In the genomic region with DNA sequence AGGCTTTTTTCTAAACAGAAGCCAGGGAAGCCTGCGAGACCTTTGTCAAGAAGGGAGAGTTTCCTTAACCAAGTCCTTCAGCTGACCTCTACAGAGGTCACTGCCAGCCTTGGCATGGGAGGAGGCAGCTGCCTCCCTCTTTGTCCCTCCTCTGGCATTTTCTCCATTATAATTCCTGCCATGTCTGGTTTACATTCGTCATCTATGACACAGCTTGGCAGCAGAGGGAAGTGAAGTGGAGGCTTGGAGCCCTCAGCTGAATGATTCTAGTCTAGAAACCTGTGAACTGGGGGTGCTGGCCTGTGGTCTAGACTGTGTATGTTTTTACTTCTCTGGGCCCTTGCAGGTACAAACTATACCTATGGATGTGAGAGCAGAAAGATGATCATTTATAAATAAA, we compare ENCODE assay signal across 30 cellular contexts. TPM values are rescaled to one million over a fixed set of nuclear protein-coding genes. Genes with fewer than 3 reads are reported as not detected.
DNase-seq lines count a peak whose midpoint lies in the region; ATAC-seq and TF ChIP-seq lines count a peak whose summit lies in the region.
"Had no signal": no experiment of that assay in that cellular context is flagged by ENCODE, and none has a peak within 500 bp of the region (broad histone marks: within the 10 kb centered on the region; RNA-seq: fewer than 3 reads in every experiment).

No MANE protein-coding gene starts in this region.

- H3K9me3 ChIP-seq in osteoblast (ENCODE audit: low read depth, low read length), result no peaks in the 10 kb centered on the region
- H3K9me3 ChIP-seq: HAP-1, left ventricle myocardium inferior, Peyer's patch had no signal

- H3K36me3 ChIP-seq in mesendoderm (ENCODE audit: control insufficient read depth, insufficient read depth, low read length) (peaks cover 21% of the 10 kb centered on the region), osteoblast (ENCODE audit: insufficient read depth, low read length) (no peaks in the 10 kb centered on the region)
- H3K36me3 ChIP-seq: HAP-1, left ventricle myocardium inferior had no signal

- H3K4me2 ChIP-seq in mesendoderm (ENCODE audit: low read length), result no peak overlapping the region
- H3K4me2 ChIP-seq in osteoblast (ENCODE audit: insufficient read depth, low read length), result no peak overlapping the region

- no peaks in the 10 kb centered on the region for H4K20me1 ChIP-seq in osteoblast (ENCODE audit: insufficient read depth, low read length)

- H3K18ac ChIP-seq in mesendoderm (ENCODE audit: low read length), result no peak overlapping the region

- H3K27me3 ChIP-seq in mesendoderm (ENCODE audit: insufficient read depth, low read length, poor library complexity) (no peaks in the 10 kb centered on the region), osteoblast (ENCODE audit: insufficient read depth, low read length) (no peaks in the 10 kb centered on the region)
- H3K27me3 ChIP-seq: Peyer's patch had no signal

- no CpG with 5 or more reads among the region's 2 CpGs for WGBS in mesendoderm (ENCODE audit: extremely low coverage, insufficient coverage, low lambda C conversion rate)

- H3K4me3 ChIP-seq in mesendoderm (ENCODE audit: low read length), result no peak overlapping the region
- no peak overlapping the region for H3K4me3 ChIP-seq in osteoblast (ENCODE audit: insufficient read depth, low read length)
- H3K4me3 ChIP-seq: dorsolateral prefrontal cortex, HAP-1, left ventricle myocardium inferior, Peyer's patch had no signal

- no peak for TF ChIP-seq CTCF in osteoblast (IDR thresholded peaks at IDR 0.05; ENCODE audit: extremely low read depth, low read depth, low read length)

- DNase-seq in Daoy (ENCODE audit: low read depth) (peak; percentile 38), M059J (ENCODE audit: low read depth) (peak; percentile 72), epithelial cell of prostate (ENCODE audit: low read depth, low spot score) (no peak), mesendoderm (no peak), osteoblast (ENCODE audit: insufficient read length, low spot score, missing footprints) (no peak), NCI-H1048 (lab: John Stamatoyannopoulos, UW) (no peak), OCI-M1 (lab: John Stamatoyannopoulos, UW) (no peak)
- DNase-seq: activated CD4-positive, alpha-beta T cell treated with anti-CD3 and anti-CD28 coated beads for 48 hours; activated naive CD4-positive, alpha-beta T cell treated with anti-CD3 and anti-CD28 coated beads, Interleukin-2, amount 50 U/mL, for 16 hours; amniotic stem cell; CD4-positive, alpha-beta memory T cell; dorsolateral prefrontal cortex; glutamatergic neuron; left ventricle myocardium inferior; midbrain; natural killer cell; NCI-H1105; NCI-H1930; NCI-H526 treated with DMSO at 0.1 percent for 48 hours; occipital lobe; Peyer's patch; SIG-M5; SW 1271; T-helper 9 cell; trophoblast cell had no signal

- no peak overlapping the region for H2BK15ac ChIP-seq in mesendoderm (replicated peaks; ENCODE audit: low read depth)

- no peak overlapping the region for H2BK5ac ChIP-seq in mesendoderm (ENCODE audit: low read length)

- H3K4ac ChIP-seq in mesendoderm (ENCODE audit: low read depth, low read length), result no peak overlapping the region

- H2AFZ ChIP-seq in osteoblast (ENCODE audit: low read length), result no peak overlapping the region

- H2AK5ac ChIP-seq in mesendoderm (ENCODE audit: low read length), result peak overlapping the region; percentile 79

- H4K5ac ChIP-seq in mesendoderm (ENCODE audit: low read length), result no peak overlapping the region

- H3K79me2 ChIP-seq in mesendoderm (ENCODE audit: control insufficient read depth, insufficient read depth, low read length) (no peaks in the 10 kb centered on the region), osteoblast (ENCODE audit: insufficient read depth, low read length) (no peaks in the 10 kb centered on the region)

- H3K79me1 ChIP-seq in mesendoderm (ENCODE audit: low read length), result no peaks in the 10 kb centered on the region

- no peak overlapping the region for H3K23ac ChIP-seq in mesendoderm (ENCODE audit: low read length)

- H2BK120ac ChIP-seq in mesendoderm (ENCODE audit: low read depth, low read length), result no peak overlapping the region

- peak overlapping the region; percentile 43 for H3K56ac ChIP-seq in mesendoderm (ENCODE audit: low read length)

- peak overlapping the region; percentile 56 for H3K27ac ChIP-seq in epithelial cell of prostate
- H3K27ac ChIP-seq in mesendoderm (ENCODE audit: low read depth, low read length), result no peak overlapping the region
- H3K27ac ChIP-seq in osteoblast (ENCODE audit: low read depth, low read length), result no peak overlapping the region
- H3K27ac ChIP-seq: dorsolateral prefrontal cortex, left ventricle myocardium inferior, Peyer's patch had no signal

- H3K4me1 ChIP-seq in mesendoderm (ENCODE audit: control insufficient read depth, low read depth, low read length) (peaks cover 6% of the 10 kb centered on the region), osteoblast (ENCODE audit: insufficient read depth, low read length) (peaks cover 7% of the 10 kb centered on the region)
- H3K4me1 ChIP-seq: left ventricle myocardium inferior had no signal

- no peak overlapping the region for H3K9ac ChIP-seq in mesendoderm (ENCODE audit: low read length)

- no peak overlapping the region for H4K8ac ChIP-seq in mesendoderm (ENCODE audit: low read depth, low read length)

- no peak for ATAC-seq in GM21723 (IDR thresholded peaks at IDR 0.05; ENCODE audit: unreplicated experiment)
- ATAC-seq: activated T-helper 17 cell treated with anti-CD3 and anti-CD28 coated beads, Interleukin-2, amount 50 U/mL, for 72 hours; natural killer cell; stimulated activated effector memory CD8-positive, alpha-beta T cell treated with anti-CD3 and anti-CD28 coated beads, Interleukin-12 subunit alpha, Interleukin-12 subunit beta, amount 100 ng/mL, for 72 hours had no signal

RNA-seq across cellular contexts. Expression of gene LIPG, which starts 22.6 kb away (rescaled TPM):
- total RNA-seq in Daoy (2014; rRNA removed; shearing (Covaris generic)), result 32.6 and 40.3 TPM in 2 replicates
- 37.9 and 66.5 TPM in 2 replicates for total RNA-seq in M059J (2014; rRNA removed; shearing (Covaris generic))
- 13.0 TPM for polyA plus RNA-seq in mesendoderm (2013, experiment 1 of 2)
- 14.1 TPM for polyA plus RNA-seq in mesendoderm (2013, experiment 2 of 2)
- 2.2 and 3.5 TPM in 2 replicates for total RNA-seq in osteoblast
- total RNA-seq: activated T-helper 17 cell treated with anti-CD3 and anti-CD28 coated beads, Interleukin-2, amount 50 U/mL, for 72 hours; CD4-positive, alpha-beta memory T cell; left ventricle myocardium inferior had no signal
- polyA plus RNA-seq: CD4-positive, alpha-beta memory T cell; IgD-negative memory B cell had no signal

Comparison
In these comparisons a context has a peak if more than half of its experiments do, and no peak if none do; other contexts are left out.
1. DNase-seq: peak in Daoy (single experiment) and M059J (single experiment); none in epithelial cell of prostate (single experiment), mesendoderm (single experiment), osteoblast (single experiment), NCI-H1048 (single experiment) and OCI-M1 (single experiment).